ENCODE assay signal across 24 cellular contexts in genomic region chr4:94978904-94979303, GRCh38.
A peak's percentile ranks its signal among the peaks of the same experiment; 100 is the strongest.
DNase-seq lines count a peak whose midpoint lies in the region; ATAC-seq and TF ChIP-seq lines count a peak whose summit lies in the region.
"Had no signal": no experiment of that assay in that cellular context is flagged by ENCODE, and none has a peak within 500 bp of the region (broad histone marks: within the 10 kb centered on the region; RNA-seq: fewer than 3 reads in every experiment).

No MANE protein-coding gene starts in this region.

- no peak for TF ChIP-seq CTCF in brain microvascular endothelial cell (IDR thresholded peaks at IDR 0.05; ENCODE audit: low read depth, low read length, missing control alignments)
- TF ChIP-seq CTCF in fibroblast of the aortic adventitia (IDR thresholded peaks at IDR 0.05; ENCODE audit: insufficient read depth, low read length) = no peak
- no peak for TF ChIP-seq CTCF in lower leg skin (IDR thresholded peaks at IDR 0.05)

- peak overlapping the region; percentile 61 for H3K27ac ChIP-seq in brain microvascular endothelial cell
- H3K27ac ChIP-seq: heart right ventricle, RWPE1, tibial nerve had no signal

- no peaks in the 10 kb centered on the region for H3K36me3 ChIP-seq in brain microvascular endothelial cell (replicated peaks)
- H3K36me3 ChIP-seq: heart right ventricle, tibial nerve had no signal

- TF ChIP-seq POLR2A in lower leg skin (IDR thresholded peaks at IDR 0.05) = no peak

- no peaks in the 10 kb centered on the region for H3K27me3 ChIP-seq in brain microvascular endothelial cell (replicated peaks)
- H3K27me3 ChIP-seq: tibial nerve had no signal

- peak; percentile 3 for DNase-seq in stimulated activated CD4-positive, alpha-beta T cell treated with anti-CD3 and anti-CD28 coated beads, Interleukin-4, amount 100 ng/mL, for 1 hour
- no peak for DNase-seq in stimulated activated CD4-positive, alpha-beta T cell treated with anti-CD3 and anti-CD28 coated beads, Interleukin-2, amount 100 ng/mL, for 24 hours
- peak; percentile 90 for DNase-seq in brain microvascular endothelial cell
- peak; percentile 54 for DNase-seq in fibroblast of the aortic adventitia (ENCODE audit: low read depth)
- no peak for DNase-seq in mucosa of gallbladder (ENCODE audit: low spot score)
- no peak for DNase-seq in lower leg skin (ENCODE audit: low spot score in 2 of 2)
- DNase-seq: amygdala; CD4-positive, CD25-positive, alpha-beta regulatory T cell; cerebellar nuclear complex; DMS 273 treated with DMSO at 0.1 percent for 48 hours; effector CD4-positive, alpha-beta T cell; heart right ventricle; immature natural killer cell; NCI-H1417; NCI-H2107; NCI-H510A treated with DMSO at 0.1 percent for 48 hours; nucleus accumbens had no signal

- ATAC-seq in GM19452 (IDR thresholded peaks at IDR 0.05; ENCODE audit: unreplicated experiment) (no peak), HG03342 (IDR thresholded peaks at IDR 0.05; ENCODE audit: unreplicated experiment) (no peak)
- ATAC-seq: activated CD4-positive, CD25-positive, alpha-beta regulatory T cell treated with anti-CD3 and anti-CD28 coated beads, Interleukin-2, amount 50 U/mL, for 24 hours; heart right ventricle; HepG2; stimulated activated memory B cell treated with anti-CD40 and anti-IgM and Interleukin-4, amounts not matched to agents 10 μg/mL and 1 μg/mL and 100 μg/mL, for 72 hours had no signal

- H3K4me3 ChIP-seq in brain microvascular endothelial cell (ENCODE audit: low read depth, low read length) (no peak overlapping the region), fibroblast of the aortic adventitia (ENCODE audit: low read depth, low read length) (no peak overlapping the region), lower leg skin (ENCODE audit: low read depth, poor library complexity, severe bottlenecking) (no peak overlapping the region)
- H3K4me3 ChIP-seq: heart right ventricle, tibial nerve had no signal

- in situ Hi-C loops in brain microvascular endothelial cell (cut with HindIII; ENCODE audit: low pct_ligation_motif_present, low sequenced_read_pairs) = no loop called here

- WGBS in lower leg skin, 2 donors = 50 to 68% methylated on average over 3 of the region's 3 CpGs

- intact Hi-C loops in lower leg skin (cut with DNase I; ENCODE audit: low total_unique reads) = no loop called here

Comparison
In these comparisons a context has a peak if more than half of its experiments do, and no peak if none do; other contexts are left out.
1. DNase-seq: peak in stimulated activated CD4-positive, alpha-beta T cell treated with anti-CD3 and anti-CD28 coated beads, Interleukin-4, amount 100 ng/mL, for 1 hour (single experiment), brain microvascular endothelial cell (single experiment) and fibroblast of the aortic adventitia (single experiment); none in stimulated activated CD4-positive, alpha-beta T cell treated with anti-CD3 and anti-CD28 coated beads, Interleukin-2, amount 100 ng/mL, for 24 hours (0 of 2), mucosa of gallbladder (single experiment) and lower leg skin (0 of 2).